Comparison of ENCODE assay signal across 1 cellular context in the genomic region with DNA sequence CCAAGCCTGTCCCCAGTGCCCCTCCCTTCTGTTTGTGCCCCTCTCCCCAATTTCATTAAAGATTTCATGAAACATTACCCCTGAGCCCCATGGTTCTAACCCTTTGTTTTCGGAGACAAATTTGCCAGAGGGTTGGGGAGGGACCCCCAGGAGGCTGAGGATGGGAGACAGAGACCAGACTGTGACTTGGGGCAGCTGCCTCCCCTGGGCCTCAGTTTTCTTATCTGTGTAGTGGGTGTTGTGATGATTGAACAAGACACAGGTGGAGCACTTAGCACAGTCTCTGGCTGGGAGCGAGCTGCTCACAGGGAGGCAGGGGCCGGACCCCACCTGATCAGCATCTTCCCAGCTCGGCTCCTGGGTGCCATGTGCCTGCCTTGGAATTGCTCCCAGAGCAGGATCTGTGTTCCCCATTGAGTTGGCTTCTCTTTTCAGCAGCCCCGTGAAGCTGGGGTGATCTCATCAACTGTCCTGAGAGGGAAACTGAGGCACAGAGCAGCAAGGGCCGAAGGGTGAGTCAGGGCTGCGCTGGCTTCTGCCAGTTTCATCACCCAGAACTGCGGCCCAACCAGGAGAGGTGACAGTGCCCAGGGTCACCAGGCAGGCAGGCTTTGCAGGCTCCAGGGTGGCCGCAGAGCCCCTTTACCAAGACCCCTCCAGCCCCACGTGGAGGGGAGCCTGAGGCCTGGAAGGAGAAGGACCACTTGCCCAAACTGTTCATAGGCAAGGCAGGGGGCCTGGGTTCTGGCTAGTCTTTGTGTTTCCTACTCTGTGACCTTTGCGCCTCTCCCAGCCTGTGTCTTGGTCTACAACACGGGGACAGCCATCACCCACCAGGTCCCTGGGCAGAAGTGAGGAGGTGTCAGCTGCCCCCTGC.
TF ChIP-seq lines count a peak whose summit lies in the region.

No MANE protein-coding gene starts in this region.

TF ChIP-seq in GM12878, 131 proteins besides CTCF, POLR2A, EP300 and RAD21:
- TF ChIP-seq TBL1XR1 (IDR thresholded peaks at IDR 0.05; ENCODE audit: low read depth, low read length) (no peak), POLR2AphosphoS2 (IDR thresholded peaks at IDR 0.05; ENCODE audit: low read depth, low read length) (0 out of 2 replicates have a peak, but pooled peaks have one; percentile 31)
